1 cellular context compared by ENCODE assay signal in the genomic region with DNA sequence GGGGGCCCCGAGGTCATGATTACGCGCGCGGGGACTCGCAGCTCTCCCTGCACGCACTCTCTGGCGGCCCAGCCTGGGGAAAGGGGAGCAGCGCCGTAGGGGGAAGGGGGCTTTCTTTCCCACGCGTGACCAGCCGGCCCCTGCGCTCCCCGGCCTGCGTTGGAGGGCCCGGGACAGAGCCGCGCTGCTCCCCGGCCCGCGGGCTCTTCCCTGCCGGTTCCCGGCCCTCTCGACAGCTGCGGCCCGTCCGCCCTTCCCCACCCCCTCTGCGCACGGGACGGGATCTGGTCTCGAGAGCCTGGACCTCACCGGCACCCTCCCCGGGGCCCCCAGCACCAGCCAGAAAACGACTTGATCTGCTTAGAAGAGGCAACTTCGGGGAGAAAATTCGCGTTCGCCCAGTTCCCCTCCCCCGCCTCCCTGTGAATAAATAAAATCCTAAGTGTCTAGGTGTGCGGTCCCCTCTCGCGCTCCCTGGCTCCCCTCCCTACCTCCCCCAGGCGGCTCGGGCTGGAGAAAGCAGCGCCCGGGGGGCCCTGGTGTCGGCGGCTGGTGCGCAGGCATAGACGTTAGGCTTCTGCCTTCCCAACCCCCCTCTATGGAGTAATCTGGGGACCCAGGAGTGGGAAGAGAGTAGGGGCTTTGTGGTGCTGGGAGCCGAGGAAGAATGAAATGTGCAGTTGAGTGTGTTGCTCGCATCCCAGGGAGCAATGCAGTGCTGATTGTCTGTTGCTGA.
TF ChIP-seq lines count a peak whose summit lies in the region.

No MANE protein-coding gene starts in this region.

TF ChIP-seq in WTC11, 78 proteins besides CTCF, POLR2A, EP300 and RAD21 (continued from another document):
- TF ChIP-seq, protein P1, sequence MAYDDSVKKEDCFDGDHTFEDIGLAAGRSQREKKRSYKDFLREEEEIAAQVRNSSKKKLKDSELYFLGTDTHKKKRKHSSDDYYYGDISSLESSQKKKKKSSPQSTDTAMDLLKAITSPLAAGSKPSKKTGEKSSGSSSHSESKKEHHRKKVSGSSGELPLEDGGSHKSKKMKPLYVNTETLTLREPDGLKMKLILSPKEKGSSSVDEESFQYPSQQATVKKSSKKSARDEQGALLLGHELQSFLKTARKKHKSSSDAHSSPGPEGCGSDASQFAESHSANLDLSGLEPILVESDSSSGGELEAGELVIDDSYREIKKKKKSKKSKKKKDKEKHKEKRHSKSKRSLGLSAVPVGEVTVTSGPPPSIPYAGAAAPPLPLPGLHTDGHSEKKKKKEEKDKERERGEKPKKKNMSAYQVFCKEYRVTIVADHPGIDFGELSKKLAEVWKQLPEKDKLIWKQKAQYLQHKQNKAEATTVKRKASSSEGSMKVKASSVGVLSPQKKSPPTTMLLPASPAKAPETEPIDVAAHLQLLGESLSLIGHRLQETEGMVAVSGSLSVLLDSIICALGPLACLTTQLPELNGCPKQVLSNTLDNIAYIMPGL (CRISPR knock-in tag; IDR thresholded peaks at IDR 0.05) = peak; percentile 39; the same call in 1 of the 2 replicates
- TF ChIP-seq, protein P2, sequence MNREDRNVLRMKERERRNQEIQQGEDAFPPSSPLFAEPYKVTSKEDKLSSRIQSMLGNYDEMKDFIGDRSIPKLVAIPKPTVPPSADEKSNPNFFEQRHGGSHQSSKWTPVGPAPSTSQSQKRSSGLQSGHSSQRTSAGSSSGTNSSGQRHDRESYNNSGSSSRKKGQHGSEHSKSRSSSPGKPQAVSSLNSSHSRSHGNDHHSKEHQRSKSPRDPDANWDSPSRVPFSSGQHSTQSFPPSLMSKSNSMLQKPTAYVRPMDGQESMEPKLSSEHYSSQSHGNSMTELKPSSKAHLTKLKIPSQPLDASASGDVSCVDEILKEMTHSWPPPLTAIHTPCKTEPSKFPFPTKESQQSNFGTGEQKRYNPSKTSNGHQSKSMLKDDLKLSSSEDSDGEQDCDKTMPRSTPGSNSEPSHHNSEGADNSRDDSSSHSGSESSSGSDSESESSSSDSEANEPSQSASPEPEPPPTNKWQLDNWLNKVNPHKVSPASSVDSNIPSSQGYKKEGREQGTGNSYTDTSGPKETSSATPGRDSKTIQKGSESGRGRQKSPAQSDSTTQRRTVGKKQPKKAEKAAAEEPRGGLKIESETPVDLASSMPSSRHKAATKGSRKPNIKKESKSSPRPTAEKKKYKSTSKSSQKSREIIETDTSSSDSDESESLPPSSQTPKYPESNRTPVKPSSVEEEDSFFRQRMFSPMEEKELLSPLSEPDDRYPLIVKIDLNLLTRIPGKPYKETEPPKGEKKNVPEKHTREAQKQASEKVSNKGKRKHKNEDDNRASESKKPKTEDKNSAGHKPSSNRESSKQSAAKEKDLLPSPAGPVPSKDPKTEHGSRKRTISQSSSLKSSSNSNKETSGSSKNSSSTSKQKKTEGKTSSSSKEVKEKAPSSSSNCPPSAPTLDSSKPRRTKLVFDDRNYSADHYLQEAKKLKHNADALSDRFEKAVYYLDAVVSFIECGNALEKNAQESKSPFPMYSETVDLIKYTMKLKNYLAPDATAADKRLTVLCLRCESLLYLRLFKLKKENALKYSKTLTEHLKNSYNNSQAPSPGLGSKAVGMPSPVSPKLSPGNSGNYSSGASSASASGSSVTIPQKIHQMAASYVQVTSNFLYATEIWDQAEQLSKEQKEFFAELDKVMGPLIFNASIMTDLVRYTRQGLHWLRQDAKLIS (CRISPR knock-in tag; IDR thresholded peaks at IDR 0.05; ENCODE audit: borderline replicate concordance) = 0 out of 2 replicates have a peak, but pooled peaks have one; percentile 58
- TF ChIP-seq, protein P3, sequence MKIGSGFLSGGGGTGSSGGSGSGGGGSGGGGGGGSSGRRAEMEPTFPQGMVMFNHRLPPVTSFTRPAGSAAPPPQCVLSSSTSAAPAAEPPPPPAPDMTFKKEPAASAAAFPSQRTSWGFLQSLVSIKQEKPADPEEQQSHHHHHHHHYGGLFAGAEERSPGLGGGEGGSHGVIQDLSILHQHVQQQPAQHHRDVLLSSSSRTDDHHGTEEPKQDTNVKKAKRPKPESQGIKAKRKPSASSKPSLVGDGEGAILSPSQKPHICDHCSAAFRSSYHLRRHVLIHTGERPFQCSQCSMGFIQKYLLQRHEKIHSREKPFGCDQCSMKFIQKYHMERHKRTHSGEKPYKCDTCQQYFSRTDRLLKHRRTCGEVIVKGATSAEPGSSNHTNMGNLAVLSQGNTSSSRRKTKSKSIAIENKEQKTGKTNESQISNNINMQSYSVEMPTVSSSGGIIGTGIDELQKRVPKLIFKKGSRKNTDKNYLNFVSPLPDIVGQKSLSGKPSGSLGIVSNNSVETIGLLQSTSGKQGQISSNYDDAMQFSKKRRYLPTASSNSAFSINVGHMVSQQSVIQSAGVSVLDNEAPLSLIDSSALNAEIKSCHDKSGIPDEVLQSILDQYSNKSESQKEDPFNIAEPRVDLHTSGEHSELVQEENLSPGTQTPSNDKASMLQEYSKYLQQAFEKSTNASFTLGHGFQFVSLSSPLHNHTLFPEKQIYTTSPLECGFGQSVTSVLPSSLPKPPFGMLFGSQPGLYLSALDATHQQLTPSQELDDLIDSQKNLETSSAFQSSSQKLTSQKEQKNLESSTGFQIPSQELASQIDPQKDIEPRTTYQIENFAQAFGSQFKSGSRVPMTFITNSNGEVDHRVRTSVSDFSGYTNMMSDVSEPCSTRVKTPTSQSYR (CRISPR knock-in tag; IDR thresholded peaks at IDR 0.05) = peak; percentile 81; the same call in 1 of the 2 replicates
TF ChIP-seq in WTC11: peak in this region for 10.
